19 cellular contexts compared by ENCODE assay signal in genomic region chr10:131571346-131571745, GRCh38.
"Had no signal": no experiment of that assay in that cellular context is flagged by ENCODE, and none has a peak within 500 bp of the region (broad histone marks: within the 10 kb centered on the region; RNA-seq: fewer than 3 reads in every experiment).

No MANE protein-coding gene starts in this region.

- H3K36me3 ChIP-seq: gastrocnemius medialis, neutrophil, sigmoid colon, tibial artery, upper lobe of left lung had no signal

- H3K4me3 ChIP-seq: gastrocnemius medialis, lung, psoas muscle, sigmoid colon, testis, tibial artery, upper lobe of left lung had no signal

- H3K27ac Mint-ChIP-seq: memory B cell; natural killer cell; stimulated activated effector memory CD8-positive, alpha-beta T cell treated with anti-CD3 and anti-CD28 coated beads, Interleukin-12 subunit alpha, Interleukin-12 subunit beta, amount 100 ng/mL, for 72 hours had no signal

- ATAC-seq: gastrocnemius medialis; natural killer cell; psoas muscle; right cardiac atrium; stimulated activated effector memory CD8-positive, alpha-beta T cell treated with anti-CD3 and anti-CD28 coated beads, Interleukin-12 subunit alpha, Interleukin-12 subunit beta, amount 100 ng/mL, for 72 hours had no signal

- H3K9me3 Mint-ChIP-seq: memory B cell, natural killer cell had no signal

- H3K4me3 Mint-ChIP-seq: memory B cell; natural killer cell; stimulated activated effector memory CD8-positive, alpha-beta T cell treated with anti-CD3 and anti-CD28 coated beads, Interleukin-12 subunit alpha, Interleukin-12 subunit beta, amount 100 ng/mL, for 72 hours had no signal

- H3K4me1 Mint-ChIP-seq: memory B cell; natural killer cell; stimulated activated effector memory CD8-positive, alpha-beta T cell treated with anti-CD3 and anti-CD28 coated beads, Interleukin-12 subunit alpha, Interleukin-12 subunit beta, amount 100 ng/mL, for 72 hours had no signal

- H3K27me3 Mint-ChIP-seq: memory B cell had no signal

- DNase-seq: cerebellar nuclear complex; effector CD4-positive, alpha-beta T cell; gastrocnemius medialis; natural killer cell; psoas muscle; right cardiac atrium; sigmoid colon; stimulated activated CD4-positive, alpha-beta T cell treated with anti-CD3 and anti-CD28 coated beads, Interleukin-2, amount 100 ng/mL, for 24 hours; stimulated activated CD4-positive, alpha-beta T cell treated with anti-CD3 and anti-CD28 coated beads, Interleukin-4, amount 100 ng/mL, for 24 hours; stimulated activated naive CD4-positive, alpha-beta T cell treated with Interleukin-2 at 50 U/mL for 16 hours; substantia nigra; testis had no signal

- H3K36me3 Mint-ChIP-seq: memory B cell; natural killer cell; stimulated activated effector memory CD8-positive, alpha-beta T cell treated with anti-CD3 and anti-CD28 coated beads, Interleukin-12 subunit alpha, Interleukin-12 subunit beta, amount 100 ng/mL, for 72 hours had no signal

- H3K27me3 ChIP-seq: gastrocnemius medialis, neutrophil, testis, tibial artery, upper lobe of left lung had no signal

- H3K9ac ChIP-seq: parathyroid adenoma had no signal

- H3K9me3 ChIP-seq: gastrocnemius medialis, neutrophil, psoas muscle, sigmoid colon, testis, tibial artery, upper lobe of left lung had no signal

- H3K27ac ChIP-seq: gastrocnemius medialis, neutrophil, parathyroid adenoma, psoas muscle, sigmoid colon, testis, tibial artery, upper lobe of left lung had no signal

- H3K4me1 ChIP-seq: parathyroid adenoma, psoas muscle, sigmoid colon, testis, tibial artery, upper lobe of left lung had no signal
